Comparison of ENCODE assay signal across 8 cellular contexts in genomic region chr11:46701078-46701654, GRCh38. TPM values are rescaled to one million over a fixed set of nuclear protein-coding genes. Genes with fewer than 3 reads are reported as not detected.
DNase-seq lines count a peak whose midpoint lies in the region; ATAC-seq, FAIRE-seq and TF ChIP-seq lines count a peak whose summit lies in the region.

No MANE protein-coding gene starts in this region.

- FAIRE-seq in keratinocyte (lab: Jason Lieb, UNC), result no peak

- dilution Hi-C loops in keratinocyte (cut with MboI; ENCODE audit: extremely low pct_ligation_motif_present, low sequenced_read_pairs), result no loop called here

- H3K36me3 ChIP-seq in heart right ventricle, result peaks cover 0 to 63% (median 35%) of the 10 kb centered on the region in 9 donors
- H3K36me3 ChIP-seq in keratinocyte (ENCODE audit: control insufficient read depth in 2 of 2, extremely low read depth in 1 of 2, insufficient read depth in 2 of 2, low read length in 2 of 2), result peaks cover 21 to 37% of the 10 kb centered on the region in 2 experiments
- H3K36me3 ChIP-seq in thoracic aorta, result peaks cover 41% of the 10 kb centered on the region

- peak overlapping the region; percentile 86 to 98 (median 94) for H3K27ac ChIP-seq in heart right ventricle
- peak overlapping the region; percentile 97 for H3K27ac ChIP-seq in keratinocyte (ENCODE audit: control insufficient read depth, insufficient read depth, low read length)
- peak overlapping the region; percentile 95 to 96 for H3K27ac ChIP-seq in thoracic aorta

- no peak for TF ChIP-seq CTCF in heart right ventricle (IDR thresholded peaks at IDR 0.05)
- no peak for TF ChIP-seq CTCF in keratinocyte (optimal IDR thresholded peaks at IDR 0.05 in 1 of 3, IDR thresholded peaks at IDR 0.05 in 1 of 3, conservative IDR thresholded peaks at IDR 0.05 in 1 of 3; ENCODE audit: extremely low read depth in 1 of 3, insufficient read depth in 2 of 3, low read length in 3 of 3)
- TF ChIP-seq CTCF in thoracic aorta (IDR thresholded peaks at IDR 0.05), result no peak

- H3K27me3 Mint-ChIP-seq in activated T-cell treated with anti-CD3 and anti-CD28 coated beads, Interleukin-2, amount 50 U/mL, for 72 hours (ENCODE audit: low read depth), result no peaks in the 10 kb centered on the region

- peaks cover 3% of the 10 kb centered on the region for H4K20me1 ChIP-seq in keratinocyte (ENCODE audit: control insufficient read depth, extremely low read depth, insufficient read depth, low read length)

- H3K36me3 Mint-ChIP-seq in activated T-cell treated with anti-CD3 and anti-CD28 coated beads, Interleukin-2, amount 50 U/mL, for 72 hours (ENCODE audit: insufficient read depth in 2 of 2), result peaks cover 5 to 9% of the 10 kb centered on the region in 2 donors

- H3K4me3 ChIP-seq in heart right ventricle (peak overlapping the region; percentile 73 to 98 (median 86)), keratinocyte (ENCODE audit: control insufficient read depth in 2 of 3, extremely low read depth in 1 of 3, insufficient read depth in 2 of 3, low read depth in 1 of 3, low read length in 3 of 3) (peak overlapping the region; percentile 81 to 97 (median 85)), thoracic aorta (peak overlapping the region; percentile 92)

- H3K4me1 Mint-ChIP-seq in activated T-cell treated with anti-CD3 and anti-CD28 coated beads, Interleukin-2, amount 50 U/mL, for 72 hours (ENCODE audit: low read depth), result peaks cover 39% of the 10 kb centered on the region

- H3K27ac Mint-ChIP-seq in activated T-cell treated with anti-CD3 and anti-CD28 coated beads, Interleukin-2, amount 50 U/mL, for 72 hours, result peak overlapping the region; percentile 94

- H3K9me3 Mint-ChIP-seq in activated T-cell treated with anti-CD3 and anti-CD28 coated beads, Interleukin-2, amount 50 U/mL, for 72 hours, result no peaks in the 10 kb centered on the region

- WGBS in heart right ventricle, 2 donors, result 1 to 2% methylated on average over 29 of the region's 29 CpGs

- peak overlapping the region; percentile 97 for H3K4me2 ChIP-seq in keratinocyte (ENCODE audit: control insufficient read depth, extremely low read depth, insufficient read depth, low read depth, low read length)

- H3K4me1 ChIP-seq in heart right ventricle, result peaks cover 19 to 58% (median 57%) of the 10 kb centered on the region in 9 donors
- H3K4me1 ChIP-seq in keratinocyte (ENCODE audit: control insufficient read depth, extremely low read depth, insufficient read depth, low read length), result peaks cover 13% of the 10 kb centered on the region
- H3K4me1 ChIP-seq in thoracic aorta (ENCODE audit: control insufficient read depth in 1 of 2, low read depth in 2 of 2), result peaks cover 43 to 56% of the 10 kb centered on the region in 2 donors

- peaks cover 76% of the 10 kb centered on the region for H3K79me2 ChIP-seq in keratinocyte (ENCODE audit: control insufficient read depth, insufficient read depth, low read length)

- H3K4me3 Mint-ChIP-seq in activated T-cell treated with anti-CD3 and anti-CD28 coated beads, Interleukin-2, amount 50 U/mL, for 72 hours, result peak overlapping the region; percentile 96 to 99

- H3K27me3 ChIP-seq in heart right ventricle, result no peaks in the 10 kb centered on the region
- H3K27me3 ChIP-seq in keratinocyte (ENCODE audit: control insufficient read depth, extremely low read depth, insufficient read depth, low read length), result no peaks in the 10 kb centered on the region
- no peaks in the 10 kb centered on the region for H3K27me3 ChIP-seq in thoracic aorta (replicated peaks; ENCODE audit: insufficient read depth)

- H3K9me3 ChIP-seq in heart right ventricle (no peaks in the 10 kb centered on the region), keratinocyte (ENCODE audit: control insufficient read depth, low read depth, low read length) (no peaks in the 10 kb centered on the region), thoracic aorta (no peaks in the 10 kb centered on the region)

- intact Hi-C loops in heart right ventricle (cut with DNase I), result no loop called here
- intact Hi-C loops in Right ventricle myocardium superior (cut with DNase I), result no loop called here

- peak overlapping the region; percentile 96 for H2AFZ ChIP-seq in keratinocyte (ENCODE audit: control insufficient read depth, low read length)

- H3K9ac ChIP-seq in keratinocyte (ENCODE audit: control insufficient read depth, extremely low read depth, insufficient read depth, low read length), result peak overlapping the region; percentile 88

- no peak for DNase-seq in heart right ventricle
- no peak for DNase-seq in Right ventricle myocardium superior
- DNase-seq in activated T-cell treated with anti-CD3 and anti-CD28 coated beads, Interleukin-2, amount 50 U/mL, for 72 hours, result no peak
- DNase-seq in keratinocyte (ENCODE audit: low read depth, low spot score), result no peak
- DNase-seq in thoracic aorta (ENCODE audit: low spot score), result no peak
- no peak for DNase-seq in stimulated activated CD4-positive, alpha-beta T cell treated with anti-CD3 and anti-CD28 coated beads, Interleukin-1b, Interleukin-23, amount 100 ng/mL, for 48 hours

- no peaks in the 10 kb centered on the region for H3K9me1 ChIP-seq in keratinocyte (ENCODE audit: control insufficient read depth, extremely low read depth, insufficient read depth, low read length)

- ATAC-seq in heart right ventricle (no peak), Right ventricle myocardium superior (ENCODE audit: poor library complexity) (no peak), thoracic aorta (ENCODE audit: insufficient number of reproducible peaks, low FRiP score, low read depth) (no peak), HG03097 (IDR thresholded peaks at IDR 0.05; ENCODE audit: low FRiP score, unreplicated experiment) (no peak), GM21423 (IDR thresholded peaks at IDR 0.05; ENCODE audit: unreplicated experiment) (no peak)
- no peak for ATAC-seq in activated T-cell treated with anti-CD3 and anti-CD28 coated beads, Interleukin-2, amount 50 U/mL, for 72 hours (replicated peaks in 1 of 2)

RNA-seq across cellular contexts. Expression of gene ZNF408, which starts 0.3 kb away (rescaled TPM):
- total RNA-seq in heart right ventricle (1 to 10 TPM; 5.0 to 8.9 (median 6.7) TPM), Right ventricle myocardium superior (6.6 TPM), thoracic aorta (10 to 100 TPM in 1 of 2 donors, 1 to 10 TPM in 1; 5.9 to 11.9 TPM)
- polyA plus RNA-seq in heart right ventricle (1 to 10 TPM; 6.2 to 6.7 TPM), keratinocyte (4.0 to 8.1 TPM (median 5.0 TPM) in 3 replicates)
- 10 to 100 TPM; 17.8 to 18.2 TPM for total RNA-seq in activated T-cell treated with anti-CD3 and anti-CD28 coated beads, Interleukin-2, amount 50 U/mL, for 72 hours
- polyA plus RNA-seq in keratinocyte (2011; ENCODE audit: low read depth), result 2.3 TPM
- 2.6 and 5.2 TPM in 2 replicates for polyA plus RNA-seq in keratinocyte (2011; cell fraction: cytosol; rRNA removed)
- 8.1 and 9.8 TPM in 2 replicates for polyA plus RNA-seq in keratinocyte (2011; cell fraction: nucleus; rRNA removed)
- 8.5 and 9.7 TPM in 2 replicates for polyA plus RNA-seq in keratinocyte (2012; ENCODE audit: low replicate concordance)
- polyA minus RNA-seq in keratinocyte, result 3.7 to 14.4 TPM (median 4.3 TPM) in 3 replicates
- polyA minus RNA-seq in keratinocyte (2011; cell fraction: cytosol; rRNA and poly(A)+ RNA removed), result 7.9 TPM
- polyA minus RNA-seq in keratinocyte (2011; cell fraction: nucleus; rRNA and poly(A)+ RNA removed), result 5.7 and 6.8 TPM in 2 replicates

RNA-seq across cellular contexts. Expression of gene ARHGAP1, which starts 0.7 kb away (rescaled TPM):
- total RNA-seq in heart right ventricle (100 to 1,000 TPM in 7 of 10 donors, 10 to 100 TPM in 3; 59.0 to 268 (median 140) TPM), Right ventricle myocardium superior (60.9 TPM), thoracic aorta (100 to 1,000 TPM; 106 to 159 TPM)
- polyA plus RNA-seq in heart right ventricle (10 to 100 TPM; 28.4 to 38.7 TPM), keratinocyte (19.5 to 27.4 TPM (median 22.8 TPM) in 3 replicates)
- 10 to 100 TPM; 41.6 to 43.5 TPM for total RNA-seq in activated T-cell treated with anti-CD3 and anti-CD28 coated beads, Interleukin-2, amount 50 U/mL, for 72 hours
- 14.4 TPM for polyA plus RNA-seq in keratinocyte (2011; ENCODE audit: low read depth)
- 32.9 and 43.9 TPM in 2 replicates for polyA plus RNA-seq in keratinocyte (2011; cell fraction: cytosol; rRNA removed)
- polyA plus RNA-seq in keratinocyte (2011; cell fraction: nucleus; rRNA removed), result 47.3 and 65.7 TPM in 2 replicates
- polyA plus RNA-seq in keratinocyte (2012; ENCODE audit: low replicate concordance), result 41.7 and 60.4 TPM in 2 replicates
- 98.4 to 212 TPM (median 118 TPM) in 3 replicates for polyA minus RNA-seq in keratinocyte
- 63.3 TPM for polyA minus RNA-seq in keratinocyte (2011; cell fraction: cytosol; rRNA and poly(A)+ RNA removed)
- 42.8 and 67.6 TPM in 2 replicates for polyA minus RNA-seq in keratinocyte (2011; cell fraction: nucleus; rRNA and poly(A)+ RNA removed)

RNA-seq across cellular contexts. Expression of gene F2, which starts 17.8 kb away (rescaled TPM):
- under 1 TPM in 2 of 10 donors, not detected in 8; 0.23 to 0.31 TPM for total RNA-seq in heart right ventricle
- polyA plus RNA-seq in heart right ventricle, result under 1 TPM; 0.04 to 0.15 TPM
- total RNA-seq in Right ventricle myocardium superior, result 0.11 TPM
- not detected for total RNA-seq in activated T-cell treated with anti-CD3 and anti-CD28 coated beads, Interleukin-2, amount 50 U/mL, for 72 hours
- not detected in 3 replicates for polyA plus RNA-seq in keratinocyte
- polyA plus RNA-seq in keratinocyte (2011; ENCODE audit: low read depth), result not detected
- not detected in 2 replicates for polyA plus RNA-seq in keratinocyte (2011; cell fraction: cytosol; rRNA removed)
- polyA plus RNA-seq in keratinocyte (2011; cell fraction: nucleus; rRNA removed), result 0.10 TPM in 1 of 2 replicates, not detected in the other
- polyA plus RNA-seq in keratinocyte (2012; ENCODE audit: low replicate concordance), result not detected in 2 replicates
- 0.58 TPM in 1 of 3 replicates, not detected in the others for polyA minus RNA-seq in keratinocyte
- polyA minus RNA-seq in keratinocyte (2011; cell fraction: cytosol; rRNA and poly(A)+ RNA removed), result not detected
- 0.85 TPM in 1 of 2 replicates, not detected in the other for polyA minus RNA-seq in keratinocyte (2011; cell fraction: nucleus; rRNA and poly(A)+ RNA removed)
- not detected for total RNA-seq in thoracic aorta
